In genomic region chr1:33583567-33583966, GRCh38 we compare ENCODE assay signal across 15 cellular contexts.
A peak's percentile ranks its signal among the peaks of the same experiment; 100 is the strongest.
DNase-seq lines count a peak whose midpoint lies in the region; ATAC-seq lines count a peak whose summit lies in the region.
"Had no signal": no experiment of that assay in that cellular context is flagged by ENCODE, and none has a peak within 500 bp of the region (broad histone marks: within the 10 kb centered on the region; RNA-seq: fewer than 3 reads in every experiment).

No MANE protein-coding gene starts in this region.

- intact Hi-C loops in Right ventricle myocardium inferior (cut with DNase I): no loop called here
- intact Hi-C loops in left cardiac atrium (cut with DNase I): no loop called here

- DNase-seq in Right ventricle myocardium inferior (ENCODE audit: missing footprints): no peak
- DNase-seq in left cardiac atrium: no peak
- peak; percentile 47 for DNase-seq in G401 (ENCODE audit: low spot score)
- DNase-seq in ecto neural progenitor cell (ENCODE audit: low spot score): peak; percentile 6
- no peak for DNase-seq in T-helper 1 cell
- no peak for DNase-seq in NCI-H1694 (lab: John Stamatoyannopoulos, UW)
- DNase-seq: Caco-2; CD4-positive, CD25-positive, alpha-beta regulatory T cell; CD8-positive, alpha-beta T cell; DMS153; DND-41; GDM1; H9 had no signal

- in situ Hi-C loops in G401 (cut with HindIII; ENCODE audit: low sequenced_read_pairs): no loop called here

- ATAC-seq in Right ventricle myocardium inferior: peak; percentile 67
- ATAC-seq in left cardiac atrium: no peak
- ATAC-seq: CD8-positive, alpha-beta T cell; GM23338; HCT116 had no signal

Comparison
In these comparisons a context has a peak if more than half of its experiments do, and no peak if none do; other contexts are left out.
1. DNase-seq: peak in G401 (single experiment) and ecto neural progenitor cell (single experiment); none in Right ventricle myocardium inferior (single experiment), left cardiac atrium (single experiment), T-helper 1 cell (0 of 5) and NCI-H1694 (single experiment).